1 cellular context compared by ENCODE assay signal in the genomic region with DNA sequence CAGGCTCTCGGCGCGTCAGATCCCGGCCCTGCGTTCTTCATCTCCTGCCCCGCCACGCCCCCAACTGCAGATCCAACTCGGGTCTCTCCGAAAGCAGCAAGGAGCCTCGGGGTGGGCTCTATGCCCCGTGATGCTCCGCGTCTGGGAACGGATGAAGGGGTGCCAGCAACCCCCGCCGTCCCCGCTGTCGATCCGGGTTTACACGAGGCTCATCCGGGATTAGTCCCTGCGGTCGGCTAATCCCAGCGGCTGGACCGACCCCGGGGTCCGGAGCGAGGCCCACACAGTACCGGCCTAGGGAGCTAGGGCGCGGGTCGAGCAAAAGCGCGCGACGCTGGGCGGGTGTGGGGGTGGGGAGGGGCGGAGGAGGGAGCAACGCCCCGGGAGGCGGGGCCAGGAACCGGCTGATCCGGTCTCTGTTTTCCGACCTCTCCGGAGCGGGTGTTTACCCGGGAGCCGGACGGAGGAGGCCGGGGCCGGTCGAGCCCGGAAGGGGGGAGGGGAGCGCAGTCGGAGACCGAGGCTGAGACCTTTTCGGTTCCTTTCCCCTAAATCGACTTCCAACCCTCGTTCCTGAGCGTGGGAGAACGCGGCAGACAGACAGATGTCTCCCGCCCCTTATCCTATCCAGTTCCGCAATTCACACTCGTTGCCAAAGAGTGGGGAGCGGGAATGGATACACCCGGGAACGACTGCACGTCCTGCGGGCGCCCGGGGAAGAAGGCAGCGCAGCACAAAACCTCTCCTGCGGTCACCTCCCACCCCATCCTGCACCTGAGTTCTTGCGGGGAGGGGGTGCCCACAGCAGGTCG.
TF ChIP-seq lines count a peak whose summit lies in the region.

No MANE protein-coding gene starts in this region.

TF ChIP-seq in K562, 482 proteins besides CTCF, POLR2A, EP300 and RAD21 (continued from another document and continues in another):
- TF ChIP-seq, protein P1, sequence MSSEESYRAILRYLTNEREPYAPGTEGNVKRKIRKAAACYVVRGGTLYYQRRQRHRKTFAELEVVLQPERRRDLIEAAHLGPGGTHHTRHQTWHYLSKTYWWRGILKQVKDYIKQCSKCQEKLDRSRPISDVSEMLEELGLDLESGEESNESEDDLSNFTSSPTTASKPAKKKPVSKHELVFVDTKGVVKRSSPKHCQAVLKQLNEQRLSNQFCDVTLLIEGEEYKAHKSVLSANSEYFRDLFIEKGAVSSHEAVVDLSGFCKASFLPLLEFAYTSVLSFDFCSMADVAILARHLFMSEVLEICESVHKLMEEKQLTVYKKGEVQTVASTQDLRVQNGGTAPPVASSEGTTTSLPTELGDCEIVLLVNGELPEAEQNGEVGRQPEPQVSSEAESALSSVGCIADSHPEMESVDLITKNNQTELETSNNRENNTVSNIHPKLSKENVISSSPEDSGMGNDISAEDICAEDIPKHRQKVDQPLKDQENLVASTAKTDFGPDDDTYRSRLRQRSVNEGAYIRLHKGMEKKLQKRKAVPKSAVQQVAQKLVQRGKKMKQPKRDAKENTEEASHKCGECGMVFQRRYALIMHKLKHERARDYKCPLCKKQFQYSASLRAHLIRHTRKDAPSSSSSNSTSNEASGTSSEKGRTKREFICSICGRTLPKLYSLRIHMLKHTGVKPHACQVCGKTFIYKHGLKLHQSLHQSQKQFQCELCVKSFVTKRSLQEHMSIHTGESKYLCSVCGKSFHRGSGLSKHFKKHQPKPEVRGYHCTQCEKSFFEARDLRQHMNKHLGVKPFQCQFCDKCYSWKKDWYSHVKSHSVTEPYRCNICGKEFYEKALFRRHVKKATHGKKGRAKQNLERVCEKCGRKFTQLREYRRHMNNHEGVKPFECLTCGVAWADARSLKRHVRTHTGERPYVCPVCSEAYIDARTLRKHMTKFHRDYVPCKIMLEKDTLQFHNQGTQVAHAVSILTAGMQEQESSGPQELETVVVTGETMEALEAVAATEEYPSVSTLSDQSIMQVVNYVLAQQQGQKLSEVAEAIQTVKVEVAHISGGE (CRISPR knock-in tag; IDR thresholded peaks at IDR 0.05): peak in 2 of 3 experiments; percentile 56 to 86; a peak in 3 of 6 replicates
- no peak; the same call in 1 of the 2 replicates for TF ChIP-seq CREM (IDR thresholded peaks at IDR 0.05; ENCODE audit: low read depth)
- TF ChIP-seq, protein P2, sequence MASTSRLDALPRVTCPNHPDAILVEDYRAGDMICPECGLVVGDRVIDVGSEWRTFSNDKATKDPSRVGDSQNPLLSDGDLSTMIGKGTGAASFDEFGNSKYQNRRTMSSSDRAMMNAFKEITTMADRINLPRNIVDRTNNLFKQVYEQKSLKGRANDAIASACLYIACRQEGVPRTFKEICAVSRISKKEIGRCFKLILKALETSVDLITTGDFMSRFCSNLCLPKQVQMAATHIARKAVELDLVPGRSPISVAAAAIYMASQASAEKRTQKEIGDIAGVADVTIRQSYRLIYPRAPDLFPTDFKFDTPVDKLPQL (IDR thresholded peaks at IDR 0.05; ENCODE audit: extremely low read depth, insufficient read length): no peak
- TF ChIP-seq, protein P3, sequence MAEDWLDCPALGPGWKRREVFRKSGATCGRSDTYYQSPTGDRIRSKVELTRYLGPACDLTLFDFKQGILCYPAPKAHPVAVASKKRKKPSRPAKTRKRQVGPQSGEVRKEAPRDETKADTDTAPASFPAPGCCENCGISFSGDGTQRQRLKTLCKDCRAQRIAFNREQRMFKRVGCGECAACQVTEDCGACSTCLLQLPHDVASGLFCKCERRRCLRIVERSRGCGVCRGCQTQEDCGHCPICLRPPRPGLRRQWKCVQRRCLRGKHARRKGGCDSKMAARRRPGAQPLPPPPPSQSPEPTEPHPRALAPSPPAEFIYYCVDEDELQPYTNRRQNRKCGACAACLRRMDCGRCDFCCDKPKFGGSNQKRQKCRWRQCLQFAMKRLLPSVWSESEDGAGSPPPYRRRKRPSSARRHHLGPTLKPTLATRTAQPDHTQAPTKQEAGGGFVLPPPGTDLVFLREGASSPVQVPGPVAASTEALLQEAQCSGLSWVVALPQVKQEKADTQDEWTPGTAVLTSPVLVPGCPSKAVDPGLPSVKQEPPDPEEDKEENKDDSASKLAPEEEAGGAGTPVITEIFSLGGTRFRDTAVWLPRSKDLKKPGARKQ (CRISPR knock-in tag; IDR thresholded peaks at IDR 0.05): no peak
- TF ChIP-seq STAG1 (CRISPR knock-in tag; IDR thresholded peaks at IDR 0.05; ENCODE audit: borderline replicate concordance): no peak
- TF ChIP-seq, protein P4, sequence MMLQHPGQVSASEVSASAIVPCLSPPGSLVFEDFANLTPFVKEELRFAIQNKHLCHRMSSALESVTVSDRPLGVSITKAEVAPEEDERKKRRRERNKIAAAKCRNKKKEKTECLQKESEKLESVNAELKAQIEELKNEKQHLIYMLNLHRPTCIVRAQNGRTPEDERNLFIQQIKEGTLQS (IDR thresholded peaks at IDR 0.05): no peak
- TF ChIP-seq, protein P4 (CRISPR knock-in tag; conservative IDR thresholded peaks at IDR 0.05): no peak
- TF ChIP-seq, protein P5, sequence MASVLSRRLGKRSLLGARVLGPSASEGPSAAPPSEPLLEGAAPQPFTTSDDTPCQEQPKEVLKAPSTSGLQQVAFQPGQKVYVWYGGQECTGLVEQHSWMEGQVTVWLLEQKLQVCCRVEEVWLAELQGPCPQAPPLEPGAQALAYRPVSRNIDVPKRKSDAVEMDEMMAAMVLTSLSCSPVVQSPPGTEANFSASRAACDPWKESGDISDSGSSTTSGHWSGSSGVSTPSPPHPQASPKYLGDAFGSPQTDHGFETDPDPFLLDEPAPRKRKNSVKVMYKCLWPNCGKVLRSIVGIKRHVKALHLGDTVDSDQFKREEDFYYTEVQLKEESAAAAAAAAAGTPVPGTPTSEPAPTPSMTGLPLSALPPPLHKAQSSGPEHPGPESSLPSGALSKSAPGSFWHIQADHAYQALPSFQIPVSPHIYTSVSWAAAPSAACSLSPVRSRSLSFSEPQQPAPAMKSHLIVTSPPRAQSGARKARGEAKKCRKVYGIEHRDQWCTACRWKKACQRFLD (CRISPR knock-in tag; IDR thresholded peaks at IDR 0.05): no peak
- no peak; the same call in 1 of the 2 replicates for TF ChIP-seq CHD2 (IDR thresholded peaks at IDR 0.05; ENCODE audit: low read depth, low read length)
- peak; percentile 12; the same call in 1 of the 2 replicates for TF ChIP-seq CC2D1A (IDR thresholded peaks at IDR 0.05)
- TF ChIP-seq CBX3 (IDR thresholded peaks at IDR 0.05; ENCODE audit: borderline replicate concordance in 1 of 2, low read length in 2 of 2): no peak
- TF ChIP-seq, protein P6, sequence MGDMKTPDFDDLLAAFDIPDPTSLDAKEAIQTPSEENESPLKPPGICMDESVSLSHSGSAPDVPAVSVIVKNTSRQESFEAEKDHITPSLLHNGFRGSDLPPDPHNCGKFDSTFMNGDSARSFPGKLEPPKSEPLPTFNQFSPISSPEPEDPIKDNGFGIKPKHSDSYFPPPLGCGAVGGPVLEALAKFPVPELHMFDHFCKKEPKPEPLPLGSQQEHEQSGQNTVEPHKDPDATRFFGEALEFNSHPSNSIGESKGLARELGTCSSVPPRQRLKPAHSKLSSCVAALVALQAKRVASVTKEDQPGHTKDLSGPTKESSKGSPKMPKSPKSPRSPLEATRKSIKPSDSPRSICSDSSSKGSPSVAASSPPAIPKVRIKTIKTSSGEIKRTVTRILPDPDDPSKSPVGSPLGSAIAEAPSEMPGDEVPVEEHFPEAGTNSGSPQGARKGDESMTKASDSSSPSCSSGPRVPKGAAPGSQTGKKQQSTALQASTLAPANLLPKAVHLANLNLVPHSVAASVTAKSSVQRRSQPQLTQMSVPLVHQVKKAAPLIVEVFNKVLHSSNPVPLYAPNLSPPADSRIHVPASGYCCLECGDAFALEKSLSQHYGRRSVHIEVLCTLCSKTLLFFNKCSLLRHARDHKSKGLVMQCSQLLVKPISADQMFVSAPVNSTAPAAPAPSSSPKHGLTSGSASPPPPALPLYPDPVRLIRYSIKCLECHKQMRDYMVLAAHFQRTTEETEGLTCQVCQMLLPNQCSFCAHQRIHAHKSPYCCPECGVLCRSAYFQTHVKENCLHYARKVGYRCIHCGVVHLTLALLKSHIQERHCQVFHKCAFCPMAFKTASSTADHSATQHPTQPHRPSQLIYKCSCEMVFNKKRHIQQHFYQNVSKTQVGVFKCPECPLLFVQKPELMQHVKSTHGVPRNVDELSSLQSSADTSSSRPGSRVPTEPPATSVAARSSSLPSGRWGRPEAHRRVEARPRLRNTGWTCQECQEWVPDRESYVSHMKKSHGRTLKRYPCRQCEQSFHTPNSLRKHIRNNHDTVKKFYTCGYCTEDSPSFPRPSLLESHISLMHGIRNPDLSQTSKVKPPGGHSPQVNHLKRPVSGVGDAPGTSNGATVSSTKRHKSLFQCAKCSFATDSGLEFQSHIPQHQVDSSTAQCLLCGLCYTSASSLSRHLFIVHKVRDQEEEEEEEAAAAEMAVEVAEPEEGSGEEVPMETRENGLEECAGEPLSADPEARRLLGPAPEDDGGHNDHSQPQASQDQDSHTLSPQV (IDR thresholded peaks at IDR 0.05): peak; percentile 49; the same call in 1 of the 2 replicates
- no peak for TF ChIP-seq ZSCAN32 (CRISPR knock-in tag; IDR thresholded peaks at IDR 0.05)
- no peak for TF ChIP-seq TEAD2 (tag; IDR thresholded peaks at IDR 0.05)
- TF ChIP-seq, protein P7, sequence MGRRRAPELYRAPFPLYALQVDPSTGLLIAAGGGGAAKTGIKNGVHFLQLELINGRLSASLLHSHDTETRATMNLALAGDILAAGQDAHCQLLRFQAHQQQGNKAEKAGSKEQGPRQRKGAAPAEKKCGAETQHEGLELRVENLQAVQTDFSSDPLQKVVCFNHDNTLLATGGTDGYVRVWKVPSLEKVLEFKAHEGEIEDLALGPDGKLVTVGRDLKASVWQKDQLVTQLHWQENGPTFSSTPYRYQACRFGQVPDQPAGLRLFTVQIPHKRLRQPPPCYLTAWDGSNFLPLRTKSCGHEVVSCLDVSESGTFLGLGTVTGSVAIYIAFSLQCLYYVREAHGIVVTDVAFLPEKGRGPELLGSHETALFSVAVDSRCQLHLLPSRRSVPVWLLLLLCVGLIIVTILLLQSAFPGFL (CRISPR knock-in tag; IDR thresholded peaks at IDR 0.05): no peak
- no peak for TF ChIP-seq NCOA6 (IDR thresholded peaks at IDR 0.05)
- TF ChIP-seq ZNF644 (tag; IDR thresholded peaks at IDR 0.05; ENCODE audit: low read depth): no peak; the same call in 1 of the 2 replicates
- no peak for TF ChIP-seq EWSR1 (IDR thresholded peaks at IDR 0.05; ENCODE audit: borderline replicate concordance, low read depth, partially characterized antibody)
- TF ChIP-seq PCBP1 (IDR thresholded peaks at IDR 0.05; ENCODE audit: low read depth, low read length, poor library complexity, severe bottlenecking): peak; percentile 84
- peak; percentile 58; the same call in 1 of the 2 replicates for TF ChIP-seq CTBP1 (IDR thresholded peaks at IDR 0.05; ENCODE audit: borderline replicate concordance)
- no peak for TF ChIP-seq ZNF347 (CRISPR knock-in tag; IDR thresholded peaks at IDR 0.05; ENCODE audit: low read depth)
- no peak for TF ChIP-seq ZNF444 (CRISPR knock-in tag; IDR thresholded peaks at IDR 0.05)
- TF ChIP-seq ARID2 (IDR thresholded peaks at IDR 0.05): 0 out of 2 replicates have a peak, but pooled peaks have one; percentile 21
- TF ChIP-seq BRD4 (IDR thresholded peaks at IDR 0.05): peak; percentile 70; the same call in 1 of the 2 replicates
- TF ChIP-seq KLF16 (IDR thresholded peaks at IDR 0.05): peak; percentile 89
- TF ChIP-seq TRIM28 (IDR thresholded peaks at IDR 0.05): no peak
- TF ChIP-seq XRCC5 (IDR thresholded peaks at IDR 0.05; ENCODE audit: low read depth, low read length): no peak
- TF ChIP-seq SP2 (IDR thresholded peaks at IDR 0.05; ENCODE audit: extremely low read depth, low read depth, low read length, poor library complexity, severe bottlenecking): no peak
- no peak for TF ChIP-seq NFIX (CRISPR knock-in tag; IDR thresholded peaks at IDR 0.05; ENCODE audit: low read depth)
- TF ChIP-seq, protein P8, sequence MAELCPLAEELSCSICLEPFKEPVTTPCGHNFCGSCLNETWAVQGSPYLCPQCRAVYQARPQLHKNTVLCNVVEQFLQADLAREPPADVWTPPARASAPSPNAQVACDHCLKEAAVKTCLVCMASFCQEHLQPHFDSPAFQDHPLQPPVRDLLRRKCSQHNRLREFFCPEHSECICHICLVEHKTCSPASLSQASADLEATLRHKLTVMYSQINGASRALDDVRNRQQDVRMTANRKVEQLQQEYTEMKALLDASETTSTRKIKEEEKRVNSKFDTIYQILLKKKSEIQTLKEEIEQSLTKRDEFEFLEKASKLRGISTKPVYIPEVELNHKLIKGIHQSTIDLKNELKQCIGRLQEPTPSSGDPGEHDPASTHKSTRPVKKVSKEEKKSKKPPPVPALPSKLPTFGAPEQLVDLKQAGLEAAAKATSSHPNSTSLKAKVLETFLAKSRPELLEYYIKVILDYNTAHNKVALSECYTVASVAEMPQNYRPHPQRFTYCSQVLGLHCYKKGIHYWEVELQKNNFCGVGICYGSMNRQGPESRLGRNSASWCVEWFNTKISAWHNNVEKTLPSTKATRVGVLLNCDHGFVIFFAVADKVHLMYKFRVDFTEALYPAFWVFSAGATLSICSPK (IDR thresholded peaks at IDR 0.05; ENCODE audit: borderline replicate concordance): 0 out of 2 replicates have a peak, but pooled peaks have one; percentile 89
- TF ChIP-seq HDGF (IDR thresholded peaks at IDR 0.05): no peak
- TF ChIP-seq ATF1 (CRISPR knock-in tag; IDR thresholded peaks at IDR 0.05): no peak
- TF ChIP-seq ATF1 (tag; IDR thresholded peaks at IDR 0.05): peak; percentile 32; the same call in 1 of the 2 replicates
- TF ChIP-seq HEY1 (CRISPR knock-in tag; IDR thresholded peaks at IDR 0.05; ENCODE audit: borderline replicate concordance): no peak
- TF ChIP-seq, protein P9, sequence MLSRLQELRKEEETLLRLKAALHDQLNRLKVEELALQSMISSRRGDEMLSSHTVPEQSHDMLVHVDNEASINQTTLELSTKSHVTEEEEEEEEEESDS (CRISPR knock-in tag; IDR thresholded peaks at IDR 0.05): no peak
- no peak for TF ChIP-seq ZNF217 (CRISPR knock-in tag; IDR thresholded peaks at IDR 0.05)
- TF ChIP-seq, protein P10, sequence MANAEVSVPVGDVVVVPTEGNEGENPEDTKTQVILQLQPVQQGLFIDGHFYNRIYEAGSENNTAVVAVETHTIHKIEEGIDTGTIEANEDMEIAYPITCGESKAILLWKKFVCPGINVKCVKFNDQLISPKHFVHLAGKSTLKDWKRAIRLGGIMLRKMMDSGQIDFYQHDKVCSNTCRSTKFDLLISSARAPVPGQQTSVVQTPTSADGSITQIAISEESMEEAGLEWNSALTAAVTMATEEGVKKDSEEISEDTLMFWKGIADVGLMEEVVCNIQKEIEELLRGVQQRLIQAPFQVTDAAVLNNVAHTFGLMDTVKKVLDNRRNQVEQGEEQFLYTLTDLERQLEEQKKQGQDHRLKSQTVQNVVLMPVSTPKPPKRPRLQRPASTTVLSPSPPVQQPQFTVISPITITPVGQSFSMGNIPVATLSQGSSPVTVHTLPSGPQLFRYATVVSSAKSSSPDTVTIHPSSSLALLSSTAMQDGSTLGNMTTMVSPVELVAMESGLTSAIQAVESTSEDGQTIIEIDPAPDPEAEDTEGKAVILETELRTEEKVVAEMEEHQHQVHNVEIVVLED (CRISPR knock-in tag; IDR thresholded peaks at IDR 0.05): no peak
- TF ChIP-seq ZNF143 (CRISPR knock-in tag; IDR thresholded peaks at IDR 0.05): no peak; the same call in 1 of the 2 replicates
- TF ChIP-seq STAT5A (IDR thresholded peaks at IDR 0.05; ENCODE audit: borderline replicate concordance, low read length): no peak
- no peak for TF ChIP-seq ZNF76 (CRISPR knock-in tag; IDR thresholded peaks at IDR 0.05; ENCODE audit: borderline replicate concordance)
